36 cellular contexts compared by ENCODE assay signal in genomic region chr4:40826821-40827220, GRCh38.
"Had no signal": no experiment of that assay in that cellular context is flagged by ENCODE, and none has a peak within 500 bp of the region (broad histone marks: within the 10 kb centered on the region; RNA-seq: fewer than 3 reads in every experiment).

No MANE protein-coding gene starts in this region.

- H3K4me3 ChIP-seq: adrenal gland had no signal

- H3K27ac ChIP-seq: adrenal gland, VCaP had no signal

- H3K4me1 Mint-ChIP-seq: activated CD4-positive, alpha-beta T cell treated with anti-CD3 and anti-CD28 coated beads, Interleukin-2, amount 10 ng/mL, durations not matched to agents 24 days and 14 days; activated naive CD8-positive, alpha-beta T cell treated with anti-CD3 and anti-CD28 coated beads for 36 hours; central memory CD8-positive, alpha-beta T cell had no signal

- H3K4me3 Mint-ChIP-seq: activated B cell treated with CpG ODN at 0.5 μM for 24 hours; activated CD4-positive, alpha-beta memory T cell treated with anti-CD3 and anti-CD28 coated beads for 36 hours; activated CD4-positive, alpha-beta T cell treated with anti-CD3 and anti-CD28 coated beads, Interleukin-2, amount 10 ng/mL, durations not matched to agents 24 days and 14 days; activated CD8-positive, alpha-beta T cell treated with anti-CD3 and anti-CD28 coated beads for 36 hours; activated naive CD4-positive, alpha-beta T cell treated with anti-CD3 and anti-CD28 coated beads for 36 hours; activated naive CD8-positive, alpha-beta T cell treated with anti-CD3 and anti-CD28 coated beads for 36 hours; activated T-cell treated with anti-CD3 and anti-CD28 coated beads, Interleukin-2, amount 50 U/mL, for 4 hours; activated T-cell treated with anti-CD3 and anti-CD28 coated beads, Interleukin-2, amount 50 U/mL, for 72 hours; activated T-helper 1 cell treated with anti-CD3 and anti-CD28 coated beads, Interleukin-12 subunit alpha, Interleukin-12 subunit beta, Interleukin-2, Interleukin-4 antibody, amounts not matched to agents 30 ng/mL and 10 ng/mL and 1 ng/mL, durations not matched to agents 14 hours and 24 hours and 36 hours; activated T-helper 17 cell treated with anti-CD3 and anti-CD28 coated beads, Interleukin-2, amount 50 U/mL, for 72 hours; brain; central memory CD8-positive, alpha-beta T cell; T-helper 1 cell treated with Interleukin-12 subunit alpha and Interleukin-12 subunit beta and Interleukin-4 antibody, amounts not matched to agents 30 μg/mL and 1 μg/mL, for 36 hours; T-helper 2 cell treated with Interferon-gamma antibody and Interleukin-4, amounts not matched to agents 5 μg/mL and 100 μg/mL, for 36 hours had no signal

- FAIRE-seq: TTC549 had no signal

- H3K27me3 Mint-ChIP-seq: activated B cell treated with CpG ODN at 0.5 μM for 24 hours; activated CD8-positive, alpha-beta T cell treated with anti-CD3 and anti-CD28 coated beads for 36 hours; brain had no signal

- H3K4me1 ChIP-seq: adrenal gland had no signal

- ATAC-seq: activated T-cell treated with anti-CD3 and anti-CD28 coated beads, Interleukin-2, amount 50 U/mL, for 4 hours had no signal

- H3K9me3 Mint-ChIP-seq: activated CD8-positive, alpha-beta T cell treated with anti-CD3 and anti-CD28 coated beads for 36 hours; activated naive CD4-positive, alpha-beta T cell treated with anti-CD3 and anti-CD28 coated beads for 36 hours; activated T-helper 1 cell treated with anti-CD3 and anti-CD28 coated beads, Interleukin-12 subunit alpha, Interleukin-12 subunit beta, Interleukin-2, Interleukin-4 antibody, amounts not matched to agents 30 ng/mL and 10 ng/mL and 1 ng/mL, durations not matched to agents 14 hours and 24 hours and 36 hours; brain; central memory CD8-positive, alpha-beta T cell; T-helper 2 cell treated with Interferon-gamma antibody and Interleukin-4, amounts not matched to agents 5 μg/mL and 100 μg/mL, for 36 hours had no signal

- H3K27ac Mint-ChIP-seq: activated B cell treated with CpG ODN at 0.5 μM for 24 hours; activated CD4-positive, alpha-beta memory T cell treated with anti-CD3 and anti-CD28 coated beads for 36 hours; activated CD4-positive, alpha-beta T cell treated with anti-CD3 and anti-CD28 coated beads, Interleukin-2, amount 10 ng/mL, durations not matched to agents 24 days and 14 days; activated CD8-positive, alpha-beta T cell treated with anti-CD3 and anti-CD28 coated beads for 36 hours; activated naive CD4-positive, alpha-beta T cell treated with anti-CD3 and anti-CD28 coated beads for 36 hours; activated naive CD4-positive, alpha-beta T cell treated with anti-CD3 and anti-CD28 coated beads, Interleukin-2, amount 50 U/mL, for 72 hours; activated naive CD8-positive, alpha-beta T cell treated with anti-CD3 and anti-CD28 coated beads for 36 hours; activated T-cell treated with anti-CD3 and anti-CD28 coated beads, Interleukin-2, amount 50 U/mL, for 72 hours; activated T-helper 1 cell treated with anti-CD3 and anti-CD28 coated beads, Interleukin-12 subunit alpha, Interleukin-12 subunit beta, Interleukin-2, Interleukin-4 antibody, amounts not matched to agents 30 ng/mL and 10 ng/mL and 1 ng/mL, durations not matched to agents 14 hours and 24 hours and 36 hours; activated T-helper 17 cell treated with anti-CD3 and anti-CD28 coated beads, Interleukin-2, amount 50 U/mL, for 72 hours; brain; T-helper 1 cell treated with Interleukin-12 subunit alpha and Interleukin-12 subunit beta and Interleukin-4 antibody, amounts not matched to agents 30 μg/mL and 1 μg/mL, for 36 hours; T-helper 2 cell treated with Interferon-gamma antibody and Interleukin-4, amounts not matched to agents 5 μg/mL and 100 μg/mL, for 36 hours had no signal

- DNase-seq: activated B cell treated with CpG ODN at 0.5 μM for 24 hours; activated CD4-positive, alpha-beta memory T cell treated with anti-CD3 and anti-CD28 coated beads for 36 hours; activated CD4-positive, alpha-beta T cell treated with anti-CD3 and anti-CD28 coated beads for 4 hours; activated CD4-positive, alpha-beta T cell treated with anti-CD3 and anti-CD28 coated beads, Interleukin-2, amount 10 ng/mL, durations not matched to agents 24 days and 14 days; activated CD4-positive, alpha-beta T cell treated with anti-CD3 and anti-CD28 coated beads, Interleukin-2, amount 50 U/mL, for 1 hour; activated CD4-positive, alpha-beta T cell treated with anti-CD3 and anti-CD28 coated beads, Interleukin-2, amount 50 U/mL, for 4 hours; activated CD4-positive, CD25-positive, alpha-beta regulatory T cell treated with anti-CD3 and anti-CD28 coated beads, Interleukin-2, amount 50 U/mL, for 72 hours; activated CD8-positive, alpha-beta memory T cell treated with anti-CD3 and anti-CD28 coated beads, Interleukin-2, amount 50 U/mL, for 4 hours; activated CD8-positive, alpha-beta T cell treated with anti-CD3 and anti-CD28 coated beads for 36 hours; activated effector memory CD4-positive, alpha-beta T cell treated with anti-CD3 and anti-CD28 coated beads, Interleukin-2, amount 50 U/mL, for 16 hours; activated gamma-delta T cell treated with Interleukin-2 at 50 U/mL for 16 hours; activated naive CD4-positive, alpha-beta T cell; activated naive CD4-positive, alpha-beta T cell treated with anti-CD3 and anti-CD28 coated beads for 36 hours; activated naive CD4-positive, alpha-beta T cell treated with anti-CD3 and anti-CD28 coated beads, Interleukin-2, amount 50 U/mL, for 16 hours; activated naive CD8-positive, alpha-beta T cell treated with anti-CD3 and anti-CD28 coated beads for 36 hours; activated T-cell treated with anti-CD3 and anti-CD28 coated beads for 4 hours; activated T-cell treated with anti-CD3 and anti-CD28 coated beads, Interleukin-2, amount 50 U/mL, for 1 hour; activated T-cell treated with anti-CD3 and anti-CD28 coated beads, Interleukin-2, amount 50 U/mL, for 4 hours; activated T-cell treated with anti-CD3 and anti-CD28 coated beads, Interleukin-2, amount 50 U/mL, for 72 hours; adrenal gland; amniotic stem cell; aorta; caudate nucleus; cerebellar nuclear complex; T-helper 1 cell; T-helper 2 cell; T-helper 9 cell had no signal

- H3K9me3 ChIP-seq: adrenal gland had no signal

- H3K36me3 Mint-ChIP-seq: activated CD4-positive, alpha-beta memory T cell treated with anti-CD3 and anti-CD28 coated beads for 36 hours had no signal

- H3K27me3 ChIP-seq: adrenal gland had no signal
